Comparison of ENCODE assay signal across 1 cellular context in genomic region chr22:19373450-19373849, GRCh38.
TF ChIP-seq lines count a peak whose summit lies in the region.

No MANE protein-coding gene starts in this region.

TF ChIP-seq in GM23338, 12 proteins besides CTCF, POLR2A, EP300 and RAD21:
- TF ChIP-seq EZH2phosphoT487 (IDR thresholded peaks at IDR 0.05; ENCODE audit: unreplicated experiment) = no peak
- TF ChIP-seq POLR2AphosphoS5 (IDR thresholded peaks at IDR 0.05; ENCODE audit: low read depth) = no peak
- TF ChIP-seq CREB1 (CRISPR knock-in tag; IDR thresholded peaks at IDR 0.05; ENCODE audit: low read depth) = no peak
- no peak for TF ChIP-seq ZNF331 (CRISPR knock-in tag; IDR thresholded peaks at IDR 0.05; ENCODE audit: low read depth)
- TF ChIP-seq ZNF114 (CRISPR knock-in tag; IDR thresholded peaks at IDR 0.05) = no peak
- TF ChIP-seq ETS1 (IDR thresholded peaks at IDR 0.05) = no peak
- TF ChIP-seq NANOG (IDR thresholded peaks at IDR 0.05; ENCODE audit: borderline replicate concordance) = no peak
- no peak for TF ChIP-seq EZH2 (IDR thresholded peaks at IDR 0.05; ENCODE audit: low read depth, unreplicated experiment)
